ENCODE assay signal across 8 cellular contexts in genomic region chrX:46757593-46757992, GRCh38. TPM values are rescaled to one million over a fixed set of nuclear protein-coding genes. Genes with fewer than 3 reads are reported as not detected.
DNase-seq lines count a peak whose midpoint lies in the region; ATAC-seq and TF ChIP-seq lines count a peak whose summit lies in the region.

No MANE protein-coding gene starts in this region.

- H3K9ac ChIP-seq in HUES64 (ENCODE audit: low read depth, low read length): no peak overlapping the region

- TF ChIP-seq POLR2A in transverse colon (IDR thresholded peaks at IDR 0.05): no peak

- 34% methylated on average over 5 of the region's 8 CpGs for WGBS in HUES64
- WGBS in transverse colon (ENCODE audit: low coverage in 1 of 2), 2 donors: 78% methylated on average over 8 of the region's 8 CpGs; no CpG with 5 or more reads in 1 of the 2 donors

- H3K4me3 ChIP-seq in HUES64 (ENCODE audit: low read length) (peak overlapping the region; percentile 71), transverse colon (no peak overlapping the region)

- H3K4me1 ChIP-seq in HUES64 (ENCODE audit: insufficient read depth, low read length): peaks cover 12% of the 10 kb centered on the region
- H3K4me1 ChIP-seq in transverse colon: peaks cover 0 to 6% (median 4%) of the 10 kb centered on the region in 4 donors

- DNase-seq in CD4-positive, alpha-beta T cell: no peak
- peak; percentile 32 for DNase-seq in MCF 10A (ENCODE audit: unreplicated experiment)
- DNase-seq in naive thymus-derived CD8-positive, alpha-beta T cell: no peak
- DNase-seq in transverse colon: no peak
- no peak for DNase-seq in AG08395 (ENCODE audit: low spot score)

- no peaks in the 10 kb centered on the region for H3K36me3 Mint-ChIP-seq in CD4-positive, alpha-beta T cell (ENCODE audit: low read depth)
- peaks cover 6% of the 10 kb centered on the region for H3K36me3 Mint-ChIP-seq in MCF 10A (ENCODE audit: insufficient read depth, unreplicated experiment)
- H3K36me3 Mint-ChIP-seq in naive thymus-derived CD8-positive, alpha-beta T cell: peaks cover 0 to 3% (median 0%) of the 10 kb centered on the region in 3 donors

- no peaks in the 10 kb centered on the region for H3K36me3 ChIP-seq in HUES64 (ENCODE audit: insufficient read depth, low read length)
- H3K36me3 ChIP-seq in transverse colon: no peaks in the 10 kb centered on the region

- TF ChIP-seq CTCF in CD4-positive, alpha-beta T cell (IDR thresholded peaks at IDR 0.05): no peak
- TF ChIP-seq CTCF in MCF 10A (IDR thresholded peaks at IDR 0.05; ENCODE audit: unreplicated experiment) (no peak), transverse colon (IDR thresholded peaks at IDR 0.05) (no peak)

- intact Hi-C loops in CD4-positive, alpha-beta T cell (cut with DNase I, micrococcal nuclease): loop anchor here (5.0 kb wide), 2 partner anchors 155 to 335 kb away; partner anchors contain the start of gene JADE3 (in 1 of the 2)
- intact Hi-C loops in MCF 10A (cut with micrococcal nuclease): loop anchor here (5.0 kb wide), 1 partner anchor 105 kb away; no protein-coding TSS in a partner anchor
- intact Hi-C loops in transverse colon (cut with DNase I; ENCODE audit: low total_unique reads): no loop called here

- peak overlapping the region; percentile 91 for H3K4me3 Mint-ChIP-seq in CD4-positive, alpha-beta T cell
- peak overlapping the region; percentile 74 for H3K4me3 Mint-ChIP-seq in MCF 10A (ENCODE audit: unreplicated experiment)
- peak overlapping the region in 9 of 10 donors; percentile 86 to 94 (median 90) for H3K4me3 Mint-ChIP-seq in naive thymus-derived CD8-positive, alpha-beta T cell

- BruUV-seq in MCF 10A (replicated peaks; lab: Mats Ljungman, UMichigan): TSS peak; percentile 25

- H3K27ac ChIP-seq in CD4-positive, alpha-beta T cell (ENCODE audit: low read depth, low read length): no peak overlapping the region
- H3K27ac ChIP-seq in HUES64 (ENCODE audit: low read depth, low read length) (no peak overlapping the region), transverse colon (no peak overlapping the region)

- in situ Hi-C loops in transverse colon (cut with MboI; ENCODE audit: low pct_ligation_motif_present in 1 of 4, low pct_unique_long_range_greater_than_20kb in 1 of 4, low sequenced_read_pairs in 3 of 4): no loop called here

- POLR2A ChIA-PET in CD4-positive, alpha-beta T cell (lab: Charles Lee): no interaction called here
- POLR2A ChIA-PET in MCF 10A (lab: Yijun Ruan, JAX): interaction anchor here (0.6 to 2.5 kb wide), 11 partner anchors 12 to 104 kb away, joined by 3 to 15 read pairs (median 4); partner anchors contain the start of gene RP2
- POLR2A ChIA-PET in naive thymus-derived CD8-positive, alpha-beta T cell (lab: Charles Lee): no interaction called here

- no peak for TF ChIP-seq EP300 in transverse colon (IDR thresholded peaks at IDR 0.05; ENCODE audit: low read depth)

- no peaks in the 10 kb centered on the region for H3K9me3 ChIP-seq in CD4-positive, alpha-beta T cell (ENCODE audit: control insufficient read depth, low read length)
- no peaks in the 10 kb centered on the region for H3K9me3 ChIP-seq in HUES64 (ENCODE audit: insufficient read depth, low read depth, low read length)
- H3K9me3 ChIP-seq in transverse colon: no peaks in the 10 kb centered on the region

- peak overlapping the region; percentile 26 for H3K27ac Mint-ChIP-seq in CD4-positive, alpha-beta T cell
- peak overlapping the region; percentile 24 for H3K27ac Mint-ChIP-seq in MCF 10A (ENCODE audit: low read depth, unreplicated experiment)
- peak overlapping the region in 4 of 10 donors; percentile 11 to 78 (median 42) for H3K27ac Mint-ChIP-seq in naive thymus-derived CD8-positive, alpha-beta T cell

- peaks cover 4% of the 10 kb centered on the region for H3K27me3 Mint-ChIP-seq in CD4-positive, alpha-beta T cell
- H3K27me3 Mint-ChIP-seq in MCF 10A (ENCODE audit: insufficient read depth, unreplicated experiment): no peaks in the 10 kb centered on the region
- H3K27me3 Mint-ChIP-seq in naive thymus-derived CD8-positive, alpha-beta T cell: peaks cover 0 to 2% (median 0%) of the 10 kb centered on the region in 5 donors

- ATAC-seq in CD4-positive, alpha-beta T cell (ENCODE audit: poor library complexity): no peak
- no peak for ATAC-seq in naive thymus-derived CD8-positive, alpha-beta T cell
- no peak for ATAC-seq in GM21723 (IDR thresholded peaks at IDR 0.05; ENCODE audit: unreplicated experiment)
- no peak for ATAC-seq in GM18502 (IDR thresholded peaks at IDR 0.05; ENCODE audit: poor library complexity, unreplicated experiment)

- peaks cover 22% of the 10 kb centered on the region for H3K4me1 Mint-ChIP-seq in CD4-positive, alpha-beta T cell (ENCODE audit: low read depth)
- H3K4me1 Mint-ChIP-seq in MCF 10A (ENCODE audit: insufficient read depth, unreplicated experiment): no peaks in the 10 kb centered on the region
- H3K4me1 Mint-ChIP-seq in naive thymus-derived CD8-positive, alpha-beta T cell: peaks cover 4 to 29% (median 9%) of the 10 kb centered on the region in 4 donors

- no peaks in the 10 kb centered on the region for H3K9me3 Mint-ChIP-seq in CD4-positive, alpha-beta T cell
- H3K9me3 Mint-ChIP-seq in MCF 10A (ENCODE audit: unreplicated experiment): no peaks in the 10 kb centered on the region
- peaks cover 0 to 12% (median 0%) of the 10 kb centered on the region in 9 donors for H3K9me3 Mint-ChIP-seq in naive thymus-derived CD8-positive, alpha-beta T cell

- CTCF ChIA-PET in CD4-positive, alpha-beta T cell (lab: Charles Lee): interaction anchor here (1.8 kb wide), 1 partner anchor 39 kb away, joined by 12 read pairs; no protein-coding TSS in a partner anchor
- CTCF ChIA-PET in MCF 10A (lab: Yijun Ruan, JAX): interaction anchor here (0.6 to 1.4 kb wide), 5 partner anchors 37 to 337 kb away, joined by 3 read pairs; no protein-coding TSS in a partner anchor

- no peaks in the 10 kb centered on the region for H3K27me3 ChIP-seq in CD4-positive, alpha-beta T cell (ENCODE audit: control insufficient read depth, insufficient read depth, low read length)
- no peaks in the 10 kb centered on the region; the same call in 1 of the 2 replicates for H3K27me3 ChIP-seq in HUES64 (ENCODE audit: insufficient read depth, low read length)
- H3K27me3 ChIP-seq in transverse colon: no peaks in the 10 kb centered on the region

RNA-seq across cellular contexts. Expression of gene SLC9A7, which starts 1.3 kb away (rescaled TPM):
- 1 to 10 TPM; 2.2 to 3.2 TPM for total RNA-seq in CD4-positive, alpha-beta T cell
- 4.7 TPM for polyA plus RNA-seq in HUES64 (2013, experiment 1 of 2)
- 4.0 TPM for polyA plus RNA-seq in HUES64 (2013, experiment 2 of 2)
- 28.3 and 29.3 TPM in 2 replicates for total RNA-seq in MCF 10A (2022)
- total RNA-seq in naive thymus-derived CD8-positive, alpha-beta T cell: 1 to 10 TPM; 2.8 to 3.6 TPM
- polyA plus RNA-seq in naive thymus-derived CD8-positive, alpha-beta T cell: 1 to 10 TPM in 1 of 3 donors, under 1 TPM in 2; 0.33 to 1.3 (median 0.40) TPM
- total RNA-seq in transverse colon: 10 to 100 TPM in 1 of 4 donors, 1 to 10 TPM in 2, under 1 TPM in 1; 0.82 to 29.2 (median 2.3) TPM
